In genomic region chr5:90384389-90384788, GRCh38 we compare ENCODE assay signal across 8 cellular contexts.
"Had no signal": no experiment of that assay in that cellular context is flagged by ENCODE, and none has a peak within 500 bp of the region (broad histone marks: within the 10 kb centered on the region; RNA-seq: fewer than 3 reads in every experiment).

No MANE protein-coding gene starts in this region.

- H3K4me3 ChIP-seq: GM12878 had no signal

- FAIRE-seq: G401.6, GM12878, GM12891, GM12892, GM18507, GM19239 had no signal

- DNase-seq: GDM1, GF-D8 had no signal

- ATAC-seq: GM12878 had no signal
